ENCODE assay signal across 8 cellular contexts in genomic region chrX:101617211-101618191, GRCh38. TPM values are rescaled to one million over a fixed set of nuclear protein-coding genes. Genes with fewer than 3 reads are reported as not detected.
A peak's percentile ranks its signal among the peaks of the same experiment; 100 is the strongest.
DNase-seq lines count a peak whose midpoint lies in the region; ATAC-seq and TF ChIP-seq lines count a peak whose summit lies in the region.

Gene ARMCX6 (minus strand): TSS chrX:101618000. CDS start chrX:101616620, 1,380 bp downstream.

- CTCF ChIA-PET in AG04449 (lab: Yijun Ruan, JAX): no interaction called here

- DNase-seq in AG04449 (ENCODE audit: low read depth, low spot score): no peak
- peak; percentile 62 for DNase-seq in NCI-H2196 (lab: John Stamatoyannopoulos, UW; ENCODE audit: unreplicated experiment)
- DNase-seq in activated CD4-positive, CD25-positive, alpha-beta regulatory T cell treated with anti-CD3 and anti-CD28 coated beads, Interleukin-2, amount 50 U/mL, for 72 hours: peak; percentile 63
- peak; percentile 87 for DNase-seq in coronary artery (ENCODE audit: low spot score)
- DNase-seq in left lobe of liver (ENCODE audit: low spot score): peak; percentile 71
- peak; percentile 40 to 61 for DNase-seq in stimulated activated CD4-positive, alpha-beta T cell treated with anti-CD3 and anti-CD28 coated beads, Interleukin-2, amount 100 ng/mL, for 48 hours

- H3K4me3 ChIP-seq in AG04449 (ENCODE audit: low read depth, low read length) (peak within 1 kb of the TSS; percentile 81), coronary artery (peak within 1 kb of the TSS; percentile 80)

- H3K27ac ChIP-seq in coronary artery: peak within 1 kb of the TSS; percentile 78 to 83

- POLR2A ChIA-PET in AG04449 (lab: Yijun Ruan, JAX): interaction anchor here (1.4 kb wide), 1 partner anchor 42 kb away, joined by 4 read pairs; the partner anchor contains the start of gene ARMCX2

- ATAC-seq in GM18861 (IDR thresholded peaks at IDR 0.05; ENCODE audit: unreplicated experiment) (peak; percentile 92), HG03097 (IDR thresholded peaks at IDR 0.05; ENCODE audit: low FRiP score, unreplicated experiment) (peak; percentile 88), left lobe of liver (peak; percentile 92)

- TF ChIP-seq CTCF in AG04449 (IDR thresholded peaks at IDR 0.05; ENCODE audit: insufficient read depth, low read length, missing control alignments) (peak; percentile 48), coronary artery (IDR thresholded peaks at IDR 0.05) (no peak)

RNA-seq across cellular contexts. Expression of gene ARMCX6, which starts in this region (rescaled TPM):
- 8.8 TPM for total RNA-seq in left lobe of liver
